Comparison of ENCODE assay signal across 1 cellular context in genomic region chr1:3660704-3661103, GRCh38.
A peak's percentile ranks its signal among the peaks of the same experiment; 100 is the strongest.
TF ChIP-seq lines count a peak whose summit lies in the region.

No MANE protein-coding gene starts in this region.

TF ChIP-seq in K562, 482 proteins besides CTCF, POLR2A, EP300 and RAD21:
- no peak for TF ChIP-seq CEBPG (CRISPR knock-in tag; IDR thresholded peaks at IDR 0.05)
- peak in 1 of 2 experiments; percentile 40; a peak in 1 of 4 replicates for TF ChIP-seq CEBPG (tag; conservative IDR thresholded peaks at IDR 0.05 in 1 of 2, IDR thresholded peaks at IDR 0.05 in 1 of 2)
- TF ChIP-seq JUND (IDR thresholded peaks at IDR 0.05; ENCODE audit: borderline replicate concordance, low read depth, low read length): no peak
- TF ChIP-seq JUND (tag; IDR thresholded peaks at IDR 0.05; ENCODE audit: borderline replicate concordance, low read depth, low read length): peak; percentile 32; the same call in 1 of the 3 replicates
- no peak for TF ChIP-seq PHB2 (IDR thresholded peaks at IDR 0.05; ENCODE audit: low read depth)
- peak; percentile 76 for TF ChIP-seq ATF3 (IDR thresholded peaks at IDR 0.05)
- no peak for TF ChIP-seq ATF3 (CRISPR knock-in tag; conservative IDR thresholded peaks at IDR 0.05)
- peak; percentile 75 for TF ChIP-seq ATF7 (IDR thresholded peaks at IDR 0.05)
